In the genomic region with DNA sequence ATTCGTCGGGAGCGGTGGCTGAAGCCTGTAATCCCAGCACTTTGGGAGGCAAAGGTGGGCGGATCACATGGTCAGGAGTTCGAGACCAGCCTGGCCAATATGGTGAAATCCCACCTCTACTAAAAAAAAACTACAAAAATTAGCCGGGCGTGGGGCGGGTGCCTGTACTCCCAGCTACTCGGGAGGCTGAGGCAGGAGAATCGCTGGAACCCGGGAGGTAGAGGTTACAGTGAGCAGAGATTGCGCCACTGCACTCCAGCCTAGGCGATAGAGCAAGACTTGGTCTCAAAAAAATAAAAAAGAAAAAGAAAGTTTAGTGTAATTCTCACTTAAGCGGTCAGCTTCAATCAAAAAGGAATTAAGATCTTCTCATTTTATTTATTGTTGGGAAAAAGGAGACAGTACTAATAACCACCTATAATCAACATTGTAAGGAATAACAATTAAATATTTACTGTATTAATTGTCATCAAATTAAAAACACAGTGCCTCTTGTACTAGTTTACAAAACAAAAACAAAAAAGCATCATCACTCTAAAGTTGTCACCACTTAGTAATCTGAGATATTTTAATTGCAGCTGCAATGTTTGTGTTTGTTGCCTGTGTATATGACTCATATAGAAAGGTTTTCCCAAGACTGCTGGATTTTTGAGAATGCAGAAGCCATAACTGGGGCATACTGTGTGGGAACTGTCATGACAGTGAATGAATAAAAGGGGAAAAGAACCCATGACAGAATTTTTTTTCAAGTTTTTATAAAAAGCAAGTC, we compare ENCODE assay signal across 11 cellular contexts. TPM values are rescaled to one million over a fixed set of nuclear protein-coding genes. Genes with fewer than 3 reads are reported as not detected.
DNase-seq lines count a peak whose midpoint lies in the region; TF ChIP-seq lines count a peak whose summit lies in the region.
"Had no signal": no experiment of that assay in that cellular context is flagged by ENCODE, and none has a peak within 500 bp of the region (broad histone marks: within the 10 kb centered on the region; RNA-seq: fewer than 3 reads in every experiment).

No MANE protein-coding gene starts in this region.

- no peaks in the 10 kb centered on the region for H3K9me3 Mint-ChIP-seq in activated naive CD4-positive, alpha-beta T cell treated with anti-CD3 and anti-CD28 coated beads for 36 hours

- H3K27me3 Mint-ChIP-seq in activated naive CD4-positive, alpha-beta T cell treated with anti-CD3 and anti-CD28 coated beads for 36 hours (ENCODE audit: low read depth) = no peaks in the 10 kb centered on the region

- DNase-seq in HCEC 1CT = peak; percentile 85
- peak; percentile 72 for DNase-seq in amniotic stem cell (lab: John Stamatoyannopoulos, UW)
- DNase-seq in islet precursor cell = peak; percentile 59
- no peak for DNase-seq in NCI-H1092 (lab: John Stamatoyannopoulos, UW)
- no peak for DNase-seq in activated naive CD4-positive, alpha-beta T cell treated with anti-CD3 and anti-CD28 coated beads for 36 hours
- DNase-seq in NCI-H146 treated with DMSO at 0.1 percent for 48 hours (lab: John Stamatoyannopoulos, UW; ENCODE audit: unreplicated experiment) = no peak
- no peak for DNase-seq in NCI-H1436 treated with DMSO at 0.1 percent for 48 hours (lab: John Stamatoyannopoulos, UW)
- DNase-seq: BE2C, NCI-H1417 treated with DMSO at 0.1 percent for 48 hours, occipital lobe had no signal

- H3K36me3 Mint-ChIP-seq in activated naive CD4-positive, alpha-beta T cell treated with anti-CD3 and anti-CD28 coated beads for 36 hours (ENCODE audit: low read depth) = no peaks in the 10 kb centered on the region

- peaks cover 36% of the 10 kb centered on the region for H3K4me1 Mint-ChIP-seq in activated naive CD4-positive, alpha-beta T cell treated with anti-CD3 and anti-CD28 coated beads for 36 hours (ENCODE audit: low read depth)

- CTCF ChIA-PET in activated naive CD4-positive, alpha-beta T cell treated with anti-CD3 and anti-CD28 coated beads for 36 hours (lab: Charles Lee) = interaction anchor here (0.6 to 1.6 kb wide), 3 partner anchors 7 to 23 kb away, joined by 3 to 4 read pairs (median 3); no protein-coding TSS in a partner anchor

- H3K27ac ChIP-seq in 22Rv1 = peak overlapping the region; percentile 75

- no peak overlapping the region for H3K27ac Mint-ChIP-seq in activated naive CD4-positive, alpha-beta T cell treated with anti-CD3 and anti-CD28 coated beads for 36 hours

- intact Hi-C loops in activated naive CD4-positive, alpha-beta T cell treated with anti-CD3 and anti-CD28 coated beads for 36 hours (cut with micrococcal nuclease) = no loop called here

- no peak for TF ChIP-seq CTCF in 22Rv1 (IDR thresholded peaks at IDR 0.05)

- H3K4me3 Mint-ChIP-seq in activated naive CD4-positive, alpha-beta T cell treated with anti-CD3 and anti-CD28 coated beads for 36 hours = no peak overlapping the region

RNA-seq across cellular contexts. Expression of a gene that starts 3.7 kb away (rescaled TPM):
- total RNA-seq in activated naive CD4-positive, alpha-beta T cell treated with anti-CD3 and anti-CD28 coated beads for 36 hours = 10 to 100 TPM in 1 of 2 experiments, 1 to 10 TPM in 1; 7.5 to 10.2 TPM

RNA-seq across cellular contexts. Expression of a gene that starts 18.4 kb away (rescaled TPM):
- total RNA-seq in activated naive CD4-positive, alpha-beta T cell treated with anti-CD3 and anti-CD28 coated beads for 36 hours = 100 to 1,000 TPM; 169 to 179 TPM

Comparison
In these comparisons a context has a peak if more than half of its experiments do, and no peak if none do; other contexts are left out.
1. DNase-seq: peak in HCEC 1CT (single experiment), amniotic stem cell (single experiment) and islet precursor cell (single experiment); none in NCI-H1092 (single experiment), activated naive CD4-positive, alpha-beta T cell treated with anti-CD3 and anti-CD28 coated beads for 36 hours (single experiment), NCI-H146 treated with DMSO at 0.1 percent for 48 hours (single experiment) and NCI-H1436 treated with DMSO at 0.1 percent for 48 hours (single experiment).